Comparison of ENCODE assay signal across 22 cellular contexts in the genomic region with DNA sequence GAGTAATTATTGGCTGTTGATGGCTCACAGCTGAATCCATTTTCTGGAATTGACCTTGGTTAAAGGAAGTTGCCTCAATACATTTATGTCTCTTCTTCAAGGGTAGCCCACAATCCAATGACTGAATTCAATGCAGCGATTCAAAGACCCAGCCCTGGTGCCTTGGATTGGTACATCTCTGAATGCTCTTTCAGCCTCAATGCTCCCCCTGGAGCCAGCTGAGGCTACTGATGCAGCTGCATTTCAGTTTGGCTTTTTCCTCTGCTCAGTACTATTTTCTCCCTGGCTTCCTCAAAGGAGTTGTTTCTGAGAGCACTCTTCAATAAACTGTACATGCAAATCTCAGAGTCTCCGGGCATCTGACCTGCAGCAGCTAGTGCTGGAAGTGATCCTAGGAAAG. TPM values are rescaled to one million over a fixed set of nuclear protein-coding genes. Genes with fewer than 3 reads are reported as not detected.
DNase-seq lines count a peak whose midpoint lies in the region; ATAC-seq and TF ChIP-seq lines count a peak whose summit lies in the region.
"Had no signal": no experiment of that assay in that cellular context is flagged by ENCODE, and none has a peak within 500 bp of the region (broad histone marks: within the 10 kb centered on the region; RNA-seq: fewer than 3 reads in every experiment).

No MANE protein-coding gene starts in this region.

- H3K27ac ChIP-seq in A673 (ENCODE audit: low read depth, low read length, poor library complexity, severe bottlenecking) (no peak overlapping the region), foreskin keratinocyte (no peak overlapping the region)
- H3K27ac ChIP-seq: ovary had no signal

- H3K4me1 ChIP-seq in A673 (ENCODE audit: insufficient read depth, low read length, poor library complexity, severe bottlenecking): no peaks in the 10 kb centered on the region
- H3K4me1 ChIP-seq in foreskin keratinocyte: no peaks in the 10 kb centered on the region

- POLR2A ChIA-PET in A673 (lab: Charles Lee; ENCODE audit: low non-redundant PET): no interaction called here

- H3K27me3 ChIP-seq in A673 (replicated peaks; ENCODE audit: insufficient read depth, low read depth, low read length, poor library complexity) (no peaks in the 10 kb centered on the region), foreskin keratinocyte (no peaks in the 10 kb centered on the region)
- H3K27me3 ChIP-seq: ovary had no signal

- no peak for DNase-seq in A673 (ENCODE audit: low spot score)
- DNase-seq in SK-MEL-5 (ENCODE audit: low read depth, low spot score): peak; percentile 35
- DNase-seq in foreskin keratinocyte: no peak
- no peak for DNase-seq in foreskin melanocyte
- no peak for DNase-seq in NCI-H2196 treated with DMSO at 0.1 percent for 48 hours (lab: John Stamatoyannopoulos, UW; ENCODE audit: unreplicated experiment)
- DNase-seq: activated CD4-positive, alpha-beta T cell treated with anti-CD3 and anti-CD28 coated beads, Interleukin-2, amount 50 U/mL, for 4 hours; activated naive CD8-positive, alpha-beta T cell treated with anti-CD3 and anti-CD28 coated beads, Interleukin-2, amount 50 U/mL, for 24 hours; activated T-cell treated with anti-CD3 and anti-CD28 coated beads, Interleukin-2, amount 50 U/mL, for 48 hours; Karpas-422; kidney; NCI-H187; NK-92 treated with Interleukin-12 subunit alpha and Interleukin-12 subunit beta, amount 100 ng/mL, for 24 hours; ovary; Right ventricle myocardium superior; stimulated activated naive CD4-positive, alpha-beta T cell treated with Interleukin-2 at 50 U/mL for 16 hours had no signal

- no TSS peak for BruUV-seq in A673 (replicated peaks; lab: Mats Ljungman, UMichigan)

- in situ Hi-C loops in SK-MEL-5 (cut with HindIII; ENCODE audit: low pct_unique_long_range_greater_than_20kb, low sequenced_read_pairs): no loop called here

- H3K4me3 ChIP-seq in A673 (ENCODE audit: low read depth, low read length, poor library complexity, severe bottlenecking): no peak overlapping the region
- H3K4me3 ChIP-seq: ovary, smooth muscle cell had no signal

- intact Hi-C loops in A673 (cut with micrococcal nuclease; ENCODE audit: unreplicated experiment): no loop called here

- no peak for ATAC-seq in foreskin keratinocyte
- no peak for ATAC-seq in HG03097 (IDR thresholded peaks at IDR 0.05; ENCODE audit: low FRiP score, unreplicated experiment)
- no peak for ATAC-seq in GM18517 (IDR thresholded peaks at IDR 0.05; ENCODE audit: unreplicated experiment)
- ATAC-seq: activated naive CD8-positive, alpha-beta T cell treated with anti-CD3 and anti-CD28 coated beads, Interleukin-2, amount 50 U/mL, for 24 hours had no signal

- no peaks in the 10 kb centered on the region for H3K36me3 ChIP-seq in A673 (ENCODE audit: insufficient read depth, low read length, poor library complexity, severe bottlenecking)
- H3K36me3 ChIP-seq: ovary had no signal

- TF ChIP-seq CTCF in A673 (conservative IDR thresholded peaks at IDR 0.05; ENCODE audit: low read depth, low read length) (peak; percentile 37), GM12873 (IDR thresholded peaks at IDR 0.05; ENCODE audit: insufficient read depth, low read depth, low read length, missing control alignments) (peak; percentile 22), foreskin keratinocyte (conservative IDR thresholded peaks at IDR 0.05) (peak; percentile 4)

- CTCF ChIA-PET in A673 (lab: Charles Lee): no interaction called here

- H3K9me3 ChIP-seq in A673 (ENCODE audit: low read depth, low read length, poor library complexity, severe bottlenecking): no peaks in the 10 kb centered on the region
- H3K9me3 ChIP-seq: ovary had no signal

RNA-seq across cellular contexts. Expression of gene EBLN1, which starts 0.6 kb away (rescaled TPM):
- total RNA-seq in A673 (2021) (not detected in 2 replicates), foreskin keratinocyte (not detected in 2 replicates)
- 0.13 and 0.26 TPM in 2 replicates for total RNA-seq in SK-MEL-5 (2014; rRNA removed; shearing (Covaris generic))
- 0.12 TPM in 1 of 2 replicates, not detected in the other for polyA plus RNA-seq in SK-MEL-5 (2015; cell fraction: cytosol; rRNA removed)
- polyA plus RNA-seq in SK-MEL-5 (2015; cell fraction: nucleus; rRNA removed): not detected in 2 replicates
- not detected in 2 replicates for polyA plus RNA-seq in foreskin keratinocyte
- total RNA-seq: kidney, mononuclear cell, ovary, Right ventricle myocardium superior, smooth muscle cell, urinary bladder had no signal
- polyA plus RNA-seq: BJ, ovary, smooth muscle cell, urinary bladder had no signal
